In the genomic region with DNA sequence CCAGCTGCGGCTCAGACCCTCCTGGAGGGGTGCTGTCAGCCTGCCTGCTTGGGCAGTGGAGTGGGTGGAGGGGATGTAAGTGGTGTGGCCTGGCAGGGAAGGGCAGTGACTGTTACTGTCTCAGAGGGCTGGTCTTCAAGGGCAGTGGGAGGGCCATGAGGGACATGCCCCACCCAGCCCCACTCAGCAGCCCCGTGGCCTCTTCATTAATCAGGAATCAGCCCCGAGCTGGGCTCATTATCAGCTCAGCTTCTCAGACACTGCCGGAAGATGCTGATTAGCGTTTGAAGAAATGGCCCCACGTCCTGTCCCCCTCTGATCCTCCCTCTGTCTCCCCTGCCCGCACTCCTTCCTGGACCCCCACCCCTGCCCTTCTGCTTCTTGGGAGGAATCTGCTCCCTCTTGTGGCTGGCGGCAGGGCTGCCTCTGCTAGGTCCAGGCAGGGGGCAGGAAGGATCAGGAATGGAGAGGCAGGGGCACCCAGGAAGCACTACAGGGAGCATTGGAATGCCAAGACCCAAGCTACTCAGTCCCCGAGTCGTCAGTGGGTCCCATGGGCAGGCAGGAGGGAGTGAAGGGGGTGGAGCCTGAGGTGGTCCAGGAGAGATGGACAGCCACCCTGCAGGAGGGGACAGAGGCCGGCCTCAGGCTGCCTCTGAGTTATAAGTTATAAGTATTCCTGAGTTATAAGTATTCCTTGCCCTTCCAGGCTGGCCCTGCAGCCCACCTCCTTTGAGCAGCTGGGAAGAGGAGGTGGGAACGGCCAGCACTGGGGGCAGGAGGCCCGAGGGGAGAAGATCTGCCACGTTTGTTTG, we compare ENCODE assay signal across 9 cellular contexts. TPM values are rescaled to one million over a fixed set of nuclear protein-coding genes. Genes with fewer than 3 reads are reported as not detected.
DNase-seq lines count a peak whose midpoint lies in the region; ATAC-seq and TF ChIP-seq lines count a peak whose summit lies in the region.
"Had no signal": no experiment of that assay in that cellular context is flagged by ENCODE, and none has a peak within 500 bp of the region (broad histone marks: within the 10 kb centered on the region; RNA-seq: fewer than 3 reads in every experiment).

No MANE protein-coding gene starts in this region.

- peak overlapping the region; percentile 28 for H3K4me2 ChIP-seq in mesendoderm (ENCODE audit: low read length)

- peaks cover 10% of the 10 kb centered on the region for H3K4me1 ChIP-seq in mesendoderm (ENCODE audit: control insufficient read depth, low read depth, low read length)

- no peaks in the 10 kb centered on the region for H3K79me2 ChIP-seq in mesendoderm (ENCODE audit: control insufficient read depth, insufficient read depth, low read length)

- peak overlapping the region; percentile 44 for H3K9ac ChIP-seq in mesendoderm (ENCODE audit: low read length)

- H3K4me3 Mint-ChIP-seq in chondrocyte (ENCODE audit: unreplicated experiment) = peak overlapping the region; percentile 31

- H4K8ac ChIP-seq in mesendoderm (ENCODE audit: low read depth, low read length) = no peak overlapping the region

- H3K4me1 Mint-ChIP-seq in chondrocyte (ENCODE audit: low read depth) = peaks cover 23% of the 10 kb centered on the region

- no peak overlapping the region for H2AK5ac ChIP-seq in mesendoderm (ENCODE audit: low read length)

- no peak overlapping the region for H3K18ac ChIP-seq in mesendoderm (ENCODE audit: low read length)

- H3K9me3 Mint-ChIP-seq in activated naive CD4-positive, alpha-beta T cell treated with anti-CD3 and anti-CD28 coated beads, Interleukin-2, amount 50 U/mL, for 72 hours = no peaks in the 10 kb centered on the region
- no peaks in the 10 kb centered on the region for H3K9me3 Mint-ChIP-seq in chondrocyte (ENCODE audit: low read depth)

- no peaks in the 10 kb centered on the region for H3K79me1 ChIP-seq in mesendoderm (ENCODE audit: low read length)

- H3K4me3 ChIP-seq in mesendoderm (ENCODE audit: low read length) = no peak overlapping the region

- DNase-seq in activated naive CD4-positive, alpha-beta T cell treated with anti-CD3 and anti-CD28 coated beads, Interleukin-2, amount 50 U/mL, for 72 hours (ENCODE audit: low spot score in 2 of 2) = no peak
- no peak for DNase-seq in activated naive CD4-positive, alpha-beta T cell treated with anti-CD3 and anti-CD28 coated beads, Interleukin-2, amount 50 U/mL, for 16 hours
- DNase-seq in NCI-H2227 treated with DMSO at 0.1 percent for 48 hours (lab: John Stamatoyannopoulos, UW) = peak; percentile 35
- no peak for DNase-seq in chondrocyte (ENCODE audit: low spot score)
- DNase-seq in mesendoderm = peak; percentile 92
- DNase-seq in NK-92 (lab: John Stamatoyannopoulos, UW; ENCODE audit: unreplicated experiment) = no peak
- no peak for DNase-seq in GM19240 (ENCODE audit: insufficient read length, low spot score)

- H3K27me3 ChIP-seq in mesendoderm (ENCODE audit: insufficient read depth, low read length, poor library complexity) = no peaks in the 10 kb centered on the region

- H3K56ac ChIP-seq in mesendoderm (ENCODE audit: low read length) = peak overlapping the region; percentile 80

- no peak overlapping the region for H4K5ac ChIP-seq in mesendoderm (ENCODE audit: low read length)

- peak overlapping the region in 1 of 2 donors; percentile 9 for H3K27ac Mint-ChIP-seq in activated naive CD4-positive, alpha-beta T cell treated with anti-CD3 and anti-CD28 coated beads, Interleukin-2, amount 50 U/mL, for 72 hours
- peak overlapping the region; percentile 6 for H3K27ac Mint-ChIP-seq in chondrocyte (ENCODE audit: unreplicated experiment)

- no CpG with 5 or more reads among the region's 14 CpGs for WGBS in mesendoderm (ENCODE audit: extremely low coverage, insufficient coverage, low lambda C conversion rate)

- H2BK5ac ChIP-seq in mesendoderm (ENCODE audit: low read length) = no peak overlapping the region

- H3K36me3 ChIP-seq in mesendoderm (ENCODE audit: control insufficient read depth, insufficient read depth, low read length) = no peaks in the 10 kb centered on the region

- H3K27me3 Mint-ChIP-seq in chondrocyte (ENCODE audit: low read depth) = peaks cover 21% of the 10 kb centered on the region

- no peak overlapping the region for H3K27ac ChIP-seq in mesendoderm (ENCODE audit: low read depth, low read length)
- H3K27ac ChIP-seq: epithelial cell of prostate had no signal

- H3K36me3 Mint-ChIP-seq in activated naive CD4-positive, alpha-beta T cell treated with anti-CD3 and anti-CD28 coated beads, Interleukin-2, amount 50 U/mL, for 72 hours = no peaks in the 10 kb centered on the region
- no peaks in the 10 kb centered on the region for H3K36me3 Mint-ChIP-seq in chondrocyte (ENCODE audit: low read depth)

- peak; percentile 89 for TF ChIP-seq CTCF in chondrocyte (IDR thresholded peaks at IDR 0.05)

- H3K23ac ChIP-seq in mesendoderm (ENCODE audit: low read length) = no peak overlapping the region

- H2BK120ac ChIP-seq in mesendoderm (ENCODE audit: low read depth, low read length) = no peak overlapping the region

- no peak overlapping the region for H3K4ac ChIP-seq in mesendoderm (ENCODE audit: low read depth, low read length)

- peak; percentile 18 to 41 for ATAC-seq in activated naive CD4-positive, alpha-beta T cell treated with anti-CD3 and anti-CD28 coated beads, Interleukin-2, amount 50 U/mL, for 72 hours
- no peak for ATAC-seq in GM21381 (IDR thresholded peaks at IDR 0.05; ENCODE audit: unreplicated experiment)

- no peak overlapping the region for H2BK15ac ChIP-seq in mesendoderm (replicated peaks; ENCODE audit: low read depth)

RNA-seq across cellular contexts. Expression of gene ASIC4, which starts 7.0 kb away (rescaled TPM):
- under 1 TPM; 0.16 to 0.98 TPM for total RNA-seq in activated naive CD4-positive, alpha-beta T cell treated with anti-CD3 and anti-CD28 coated beads, Interleukin-2, amount 50 U/mL, for 72 hours
- total RNA-seq in chondrocyte = 0.15 TPM in 2 of 3 replicates, not detected in the other
- polyA plus RNA-seq in mesendoderm (2013, experiment 1 of 2) = not detected
- polyA plus RNA-seq in mesendoderm (2013, experiment 2 of 2) = 0.01 TPM

RNA-seq across cellular contexts. Expression of gene CHPF, which starts 22.3 kb away (rescaled TPM):
- total RNA-seq in activated naive CD4-positive, alpha-beta T cell treated with anti-CD3 and anti-CD28 coated beads, Interleukin-2, amount 50 U/mL, for 72 hours = 10 to 100 TPM; 13.2 to 16.7 TPM
- 273 to 276 TPM (median 273 TPM) in 3 replicates for total RNA-seq in chondrocyte
- 50.4 TPM for polyA plus RNA-seq in mesendoderm (2013, experiment 1 of 2)
- 50.4 TPM for polyA plus RNA-seq in mesendoderm (2013, experiment 2 of 2)

RNA-seq across cellular contexts. Expression of gene TMEM198, which starts 22.6 kb away (rescaled TPM):
- 1 to 10 TPM; 1.8 to 6.1 TPM for total RNA-seq in activated naive CD4-positive, alpha-beta T cell treated with anti-CD3 and anti-CD28 coated beads, Interleukin-2, amount 50 U/mL, for 72 hours
- total RNA-seq in chondrocyte = 3.6 to 6.1 TPM (median 4.8 TPM) in 3 replicates
- 3.7 TPM for polyA plus RNA-seq in mesendoderm (2013, experiment 1 of 2)
- 3.7 TPM for polyA plus RNA-seq in mesendoderm (2013, experiment 2 of 2)

RNA-seq across cellular contexts. Expression of gene GMPPA, which starts 22.6 kb away (rescaled TPM):
- total RNA-seq in activated naive CD4-positive, alpha-beta T cell treated with anti-CD3 and anti-CD28 coated beads, Interleukin-2, amount 50 U/mL, for 72 hours = 10 to 100 TPM; 29.1 to 34.1 TPM
- 60.9 to 72.4 TPM (median 62.1 TPM) in 3 replicates for total RNA-seq in chondrocyte
- polyA plus RNA-seq in mesendoderm (2013, experiment 1 of 2) = 20.4 TPM
- 20.2 TPM for polyA plus RNA-seq in mesendoderm (2013, experiment 2 of 2)

RNA-seq across cellular contexts. Expression of gene OBSL1, which starts 50.1 kb away (rescaled TPM):
- 1 to 10 TPM; 1.9 to 8.9 TPM for total RNA-seq in activated naive CD4-positive, alpha-beta T cell treated with anti-CD3 and anti-CD28 coated beads, Interleukin-2, amount 50 U/mL, for 72 hours
- 103 to 143 TPM (median 111 TPM) in 3 replicates for total RNA-seq in chondrocyte
- polyA plus RNA-seq in mesendoderm (2013, experiment 1 of 2) = 51.2 TPM
- 51.9 TPM for polyA plus RNA-seq in mesendoderm (2013, experiment 2 of 2)

Comparison
In these comparisons a context has a peak if more than half of its experiments do, and no peak if none do; other contexts are left out.
1. DNase-seq: peak in NCI-H2227 treated with DMSO at 0.1 percent for 48 hours (single experiment) and mesendoderm (single experiment); none in activated naive CD4-positive, alpha-beta T cell treated with anti-CD3 and anti-CD28 coated beads, Interleukin-2, amount 50 U/mL, for 72 hours (0 of 2), activated naive CD4-positive, alpha-beta T cell treated with anti-CD3 and anti-CD28 coated beads, Interleukin-2, amount 50 U/mL, for 16 hours (single experiment), chondrocyte (single experiment), NK-92 (single experiment) and GM19240 (single experiment).
2. RNA of gene CHPF, which starts 22.3 kb away (total RNA-seq): 273 to 276 TPM in chondrocyte; 13.2 to 16.7 TPM in activated naive CD4-positive, alpha-beta T cell treated with anti-CD3 and anti-CD28 coated beads, Interleukin-2, amount 50 U/mL, for 72 hours; every median in the first group is over 10 times any median in the second.